29 cellular contexts compared by ENCODE assay signal in genomic region chr2:102313950-102314349, GRCh38. TPM values are rescaled to one million over a fixed set of nuclear protein-coding genes. Genes with fewer than 3 reads are reported as not detected.
DNase-seq lines count a peak whose midpoint lies in the region; ATAC-seq and TF ChIP-seq lines count a peak whose summit lies in the region.
"Had no signal": no experiment of that assay in that cellular context is flagged by ENCODE, and none has a peak within 500 bp of the region (broad histone marks: within the 10 kb centered on the region; RNA-seq: fewer than 3 reads in every experiment).

No MANE protein-coding gene starts in this region.

- peaks cover 7% of the 10 kb centered on the region for H3K36me3 Mint-ChIP-seq in natural killer cell treated with Interleukin-12 subunit alpha and Interleukin-12 subunit beta and Interleukin-15 and Interleukin-18, amount 100 ng/mL, for 72 hours
- H3K36me3 Mint-ChIP-seq: CD8-positive, alpha-beta memory T cell; IgD-negative memory B cell; naive thymus-derived CD8-positive, alpha-beta T cell; stimulated activated memory B cell treated with anti-CD40 and anti-IgM and Interleukin-4, amounts not matched to agents 10 μg/mL and 1 μg/mL and 100 μg/mL, for 72 hours had no signal

- H3K4me3 Mint-ChIP-seq in natural killer cell treated with Interleukin-12 subunit alpha and Interleukin-12 subunit beta and Interleukin-15 and Interleukin-18, amount 100 ng/mL, for 72 hours, result peak overlapping the region; percentile 57
- H3K4me3 Mint-ChIP-seq: activated CD4-positive, alpha-beta memory T cell treated with anti-CD3 and anti-CD28 coated beads, Interleukin-2, amount 10 ng/mL, durations not matched to agents 7 days and 5 days; activated T-helper 17 cell treated with anti-CD3 and anti-CD28 coated beads, Interleukin-2, amount 50 U/mL, for 72 hours; CD8-positive, alpha-beta memory T cell; IgD-negative memory B cell; stimulated activated memory B cell treated with anti-CD40 and anti-IgM and Interleukin-4, amounts not matched to agents 10 μg/mL and 1 μg/mL and 100 μg/mL, for 72 hours had no signal

- H3K4me3 ChIP-seq in AG10803 (ENCODE audit: low read length) (no peak overlapping the region), choroid plexus epithelial cell (ENCODE audit: low read depth, low read length) (no peak overlapping the region)
- no peak overlapping the region for H3K4me3 ChIP-seq in Jurkat, Clone E6-1 (ENCODE audit: low read length)
- H3K4me3 ChIP-seq: coronary artery, lower lobe of right lung, upper lobe of right lung had no signal

- peak; percentile 72 to 75 for ATAC-seq in natural killer cell treated with Interleukin-12 subunit alpha and Interleukin-12 subunit beta and Interleukin-15 and Interleukin-18, amount 100 ng/mL, for 72 hours
- ATAC-seq in HG03108 (IDR thresholded peaks at IDR 0.05; ENCODE audit: unreplicated experiment), result no peak
- ATAC-seq: activated T-helper 17 cell treated with anti-CD3 and anti-CD28 coated beads, Interleukin-2, amount 50 U/mL, for 72 hours; lower lobe of right lung; naive thymus-derived CD8-positive, alpha-beta T cell; stimulated activated memory B cell treated with anti-CD40 and anti-IgM and Interleukin-4, amounts not matched to agents 10 μg/mL and 1 μg/mL and 100 μg/mL, for 72 hours; upper lobe of right lung had no signal

- peaks cover 37 to 50% of the 10 kb centered on the region in 2 donors for H3K4me1 Mint-ChIP-seq in natural killer cell treated with Interleukin-12 subunit alpha and Interleukin-12 subunit beta and Interleukin-15 and Interleukin-18, amount 100 ng/mL, for 72 hours (ENCODE audit: low read depth in 2 of 2)
- H3K4me1 Mint-ChIP-seq: activated T-helper 17 cell treated with anti-CD3 and anti-CD28 coated beads, Interleukin-2, amount 50 U/mL, for 72 hours; IgD-negative memory B cell; stimulated activated memory B cell treated with anti-CD40 and anti-IgM and Interleukin-4, amounts not matched to agents 10 μg/mL and 1 μg/mL and 100 μg/mL, for 72 hours had no signal

- peaks cover 3% of the 10 kb centered on the region for H3K9me3 Mint-ChIP-seq in natural killer cell treated with Interleukin-12 subunit alpha and Interleukin-12 subunit beta and Interleukin-15 and Interleukin-18, amount 100 ng/mL, for 72 hours
- H3K9me3 Mint-ChIP-seq: activated CD4-positive, alpha-beta memory T cell treated with anti-CD3 and anti-CD28 coated beads, Interleukin-2, amount 10 ng/mL, durations not matched to agents 7 days and 5 days; activated T-helper 17 cell treated with anti-CD3 and anti-CD28 coated beads, Interleukin-2, amount 50 U/mL, for 72 hours; CD8-positive, alpha-beta memory T cell; IgD-negative memory B cell; naive thymus-derived CD8-positive, alpha-beta T cell; stimulated activated memory B cell treated with anti-CD40 and anti-IgM and Interleukin-4, amounts not matched to agents 10 μg/mL and 1 μg/mL and 100 μg/mL, for 72 hours had no signal

- peak; percentile 25 for DNase-seq in AG10803 (ENCODE audit: low read depth)
- DNase-seq in Jurkat, Clone E6-1 (ENCODE audit: low read depth, low spot score), result peak; percentile 5
- DNase-seq in choroid plexus epithelial cell (ENCODE audit: low read depth), result peak; percentile 54
- no peak for DNase-seq in natural killer cell treated with Interleukin-12 subunit alpha and Interleukin-12 subunit beta and Interleukin-15 and Interleukin-18, amount 100 ng/mL, for 72 hours (ENCODE audit: low spot score)
- no peak for DNase-seq in OCI-M1 (lab: John Stamatoyannopoulos, UW)
- no peak for DNase-seq in EL
- DNase-seq: activated CD4-positive, alpha-beta memory T cell treated with anti-CD3 and anti-CD28 coated beads, Interleukin-2, amount 10 ng/mL, durations not matched to agents 7 days and 5 days; activated CD4-positive, CD25-positive, alpha-beta regulatory T cell treated with anti-CD3 and anti-CD28 coated beads, Interleukin-2, amount 50 U/mL, for 72 hours; activated naive CD4-positive, alpha-beta T cell treated with anti-CD3 and anti-CD28 coated beads, Interleukin-2, amount 50 U/mL, for 16 hours; CD8-positive, alpha-beta memory T cell; DMS 273 treated with DMSO at 0.1 percent for 48 hours; effector CD8-positive, alpha-beta T cell; erythroblast; H7; lower lobe of right lung; naive thymus-derived CD8-positive, alpha-beta T cell; NCI-H146; NCI-H345; NCI-H748 treated with DMSO at 0.1 percent for 48 hours; SIG-M5; upper lobe of right lung had no signal

- H3K27me3 Mint-ChIP-seq in natural killer cell treated with Interleukin-12 subunit alpha and Interleukin-12 subunit beta and Interleukin-15 and Interleukin-18, amount 100 ng/mL, for 72 hours, result no peaks in the 10 kb centered on the region

- TF ChIP-seq CTCF in AG10803 (conservative IDR thresholded peaks at IDR 0.05; ENCODE audit: low read length), result no peak
- TF ChIP-seq CTCF in choroid plexus epithelial cell (conservative IDR thresholded peaks at IDR 0.05; ENCODE audit: low read depth, low read length), result no peak

- peak overlapping the region; percentile 45 to 49 for H3K27ac Mint-ChIP-seq in natural killer cell treated with Interleukin-12 subunit alpha and Interleukin-12 subunit beta and Interleukin-15 and Interleukin-18, amount 100 ng/mL, for 72 hours
- H3K27ac Mint-ChIP-seq: activated CD4-positive, alpha-beta memory T cell treated with anti-CD3 and anti-CD28 coated beads, Interleukin-2, amount 10 ng/mL, durations not matched to agents 7 days and 5 days; activated T-helper 17 cell treated with anti-CD3 and anti-CD28 coated beads, Interleukin-2, amount 50 U/mL, for 72 hours; IgD-negative memory B cell; stimulated activated memory B cell treated with anti-CD40 and anti-IgM and Interleukin-4, amounts not matched to agents 10 μg/mL and 1 μg/mL and 100 μg/mL, for 72 hours had no signal

RNA-seq across cellular contexts. Expression of gene IL1RL1, which starts 2.6 kb away (rescaled TPM):
- polyA plus RNA-seq in Jurkat, Clone E6-1 (2012; ENCODE audit: insufficient read depth, insufficient read length), result not detected
- total RNA-seq in natural killer cell treated with Interleukin-12 subunit alpha and Interleukin-12 subunit beta and Interleukin-15 and Interleukin-18, amount 100 ng/mL, for 72 hours, result 10 to 100 TPM; 36.3 to 57.7 TPM
- total RNA-seq: A673; frontal cortex; H7; naive thymus-derived CD8-positive, alpha-beta T cell had no signal
- polyA plus RNA-seq: BJ; IgD-negative memory B cell; naive thymus-derived CD8-positive, alpha-beta T cell had no signal

RNA-seq across cellular contexts. Expression of gene IL18R1, which starts 41.6 kb away (rescaled TPM):
- polyA plus RNA-seq in Jurkat, Clone E6-1 (2012; ENCODE audit: insufficient read depth, insufficient read length), result 0.39 TPM
- 100 to 1,000 TPM; 135 to 219 TPM for total RNA-seq in natural killer cell treated with Interleukin-12 subunit alpha and Interleukin-12 subunit beta and Interleukin-15 and Interleukin-18, amount 100 ng/mL, for 72 hours
- total RNA-seq: A673 had no signal
- polyA plus RNA-seq: BJ had no signal

Comparison
In these comparisons a context has a peak if more than half of its experiments do, and no peak if none do; other contexts are left out.
1. DNase-seq: peak in AG10803 (single experiment), Jurkat, Clone E6-1 (single experiment) and choroid plexus epithelial cell (single experiment); none in natural killer cell treated with Interleukin-12 subunit alpha and Interleukin-12 subunit beta and Interleukin-15 and Interleukin-18, amount 100 ng/mL, for 72 hours (single experiment), OCI-M1 (single experiment) and EL (single experiment).